Comparison of ENCODE assay signal across 20 cellular contexts in genomic region chrX:46694549-46694948, GRCh38.
DNase-seq lines count a peak whose midpoint lies in the region; ATAC-seq, FAIRE-seq and TF ChIP-seq lines count a peak whose summit lies in the region.
"Had no signal": no experiment of that assay in that cellular context is flagged by ENCODE, and none has a peak within 500 bp of the region (broad histone marks: within the 10 kb centered on the region; RNA-seq: fewer than 3 reads in every experiment).

No MANE protein-coding gene starts in this region.

- H3K36me3 ChIP-seq in astrocyte (ENCODE audit: insufficient read depth, low read length), result no peaks in the 10 kb centered on the region

- no peaks in the 10 kb centered on the region for H3K27me3 ChIP-seq in astrocyte (ENCODE audit: insufficient read depth, low read length)

- H3K9me3 ChIP-seq in astrocyte (ENCODE audit: insufficient read depth, low read depth, low read length), result no peaks in the 10 kb centered on the region

- DNase-seq in AG10803 (ENCODE audit: low read depth) (peak; percentile 40), GM19239 (ENCODE audit: insufficient read length, low spot score) (no peak), astrocyte (ENCODE audit: low read depth) (no peak), fibroblast of mammary gland (ENCODE audit: low read depth) (peak; percentile 17)
- no peak for DNase-seq in activated CD4-positive, alpha-beta T cell treated with anti-CD3 and anti-CD28 coated beads, Interleukin-2, amount 50 U/mL, for 1 hour
- no peak for DNase-seq in activated CD8-positive, alpha-beta memory T cell treated with anti-CD3 and anti-CD28 coated beads, Interleukin-2, amount 50 U/mL, for 4 hours
- no peak for DNase-seq in activated T-cell treated with anti-CD3 and anti-CD28 coated beads, Interleukin-2, amount 50 U/mL, for 72 hours
- DNase-seq: CD8-positive, alpha-beta T cell; COR-L47; DMS153; DMS79 treated with DMSO at 0.1 percent for 48 hours; EL; GM23248; KG1 had no signal

- no peak for TF ChIP-seq CTCF in AG10803 (conservative IDR thresholded peaks at IDR 0.05; ENCODE audit: low read length)
- no peak for TF ChIP-seq CTCF in astrocyte (IDR thresholded peaks at IDR 0.05; ENCODE audit: insufficient read depth, low read depth, low read length)
- TF ChIP-seq CTCF in fibroblast of mammary gland (conservative IDR thresholded peaks at IDR 0.05; ENCODE audit: control insufficient read depth, insufficient read depth, low read depth, low read length), result no peak

- no peaks in the 10 kb centered on the region for H3K79me2 ChIP-seq in astrocyte (ENCODE audit: insufficient read depth, low read length)

- H3K27ac ChIP-seq in astrocyte (ENCODE audit: low read depth, low read length), result no peak overlapping the region
- H3K27ac ChIP-seq: GM23248 had no signal

- H4K20me1 ChIP-seq in astrocyte (ENCODE audit: insufficient read depth, low read length), result no peaks in the 10 kb centered on the region

- ATAC-seq in activated T-cell treated with anti-CD3 and anti-CD28 coated beads, Interleukin-2, amount 50 U/mL, for 72 hours (replicated peaks in 1 of 2), result no peak
- ATAC-seq: CD8-positive, alpha-beta T cell had no signal

- H3K9ac ChIP-seq in astrocyte (ENCODE audit: low read length), result no peak overlapping the region
- H3K9ac ChIP-seq: GM23248 had no signal

- no peak overlapping the region for H3K4me3 Mint-ChIP-seq in astrocyte (ENCODE audit: unreplicated experiment)
- no peak overlapping the region for H3K4me3 Mint-ChIP-seq in activated T-cell treated with anti-CD3 and anti-CD28 coated beads, Interleukin-2, amount 50 U/mL, for 72 hours
- H3K4me3 Mint-ChIP-seq: CD14-positive monocyte; CD8-positive, alpha-beta T cell had no signal

- no peak overlapping the region for H2AFZ ChIP-seq in astrocyte (ENCODE audit: low read depth, low read length)
- H2AFZ ChIP-seq: GM23248 had no signal

- peaks cover 6% of the 10 kb centered on the region for H3K4me1 Mint-ChIP-seq in astrocyte (ENCODE audit: low read depth, unreplicated experiment)
- H3K4me1 Mint-ChIP-seq in activated T-cell treated with anti-CD3 and anti-CD28 coated beads, Interleukin-2, amount 50 U/mL, for 72 hours (ENCODE audit: low read depth), result peaks cover 4% of the 10 kb centered on the region

- H3K4me1 ChIP-seq in astrocyte (ENCODE audit: insufficient read depth, low read length), result no peaks in the 10 kb centered on the region

- H3K9me3 Mint-ChIP-seq in astrocyte (ENCODE audit: unreplicated experiment), result no peaks in the 10 kb centered on the region
- H3K9me3 Mint-ChIP-seq in activated T-cell treated with anti-CD3 and anti-CD28 coated beads, Interleukin-2, amount 50 U/mL, for 72 hours, result no peaks in the 10 kb centered on the region
- H3K9me3 Mint-ChIP-seq: CD8-positive, alpha-beta T cell; IgD-negative memory B cell had no signal

- peak; percentile 86 for FAIRE-seq in GM19239 (lab: Jason Lieb, UNC)
- peak; percentile 87 for FAIRE-seq in astrocyte (lab: Jason Lieb, UNC)
- FAIRE-seq: A204.1, D721Med, G401.6, H54 had no signal

- H3K27me3 Mint-ChIP-seq in astrocyte (ENCODE audit: low read depth, unreplicated experiment), result no peaks in the 10 kb centered on the region
- peaks cover 19% of the 10 kb centered on the region for H3K27me3 Mint-ChIP-seq in activated T-cell treated with anti-CD3 and anti-CD28 coated beads, Interleukin-2, amount 50 U/mL, for 72 hours (ENCODE audit: low read depth)

- no peak overlapping the region for H3K27ac Mint-ChIP-seq in astrocyte (ENCODE audit: unreplicated experiment)
- no peak overlapping the region for H3K27ac Mint-ChIP-seq in activated T-cell treated with anti-CD3 and anti-CD28 coated beads, Interleukin-2, amount 50 U/mL, for 72 hours
- H3K27ac Mint-ChIP-seq: CD14-positive monocyte; CD8-positive, alpha-beta T cell; IgD-negative memory B cell had no signal

- no peaks in the 10 kb centered on the region for H3K36me3 Mint-ChIP-seq in astrocyte (ENCODE audit: low read depth, unreplicated experiment)
- H3K36me3 Mint-ChIP-seq in activated T-cell treated with anti-CD3 and anti-CD28 coated beads, Interleukin-2, amount 50 U/mL, for 72 hours (ENCODE audit: insufficient read depth in 2 of 2), result peaks cover 0 to 1% of the 10 kb centered on the region in 2 donors
- H3K36me3 Mint-ChIP-seq: CD14-positive monocyte; CD8-positive, alpha-beta T cell; IgD-negative memory B cell had no signal

- H3K4me2 ChIP-seq in astrocyte (ENCODE audit: low read length), result no peak overlapping the region

- no peak overlapping the region for H3K4me3 ChIP-seq in AG10803 (ENCODE audit: low read length)
- H3K4me3 ChIP-seq in astrocyte (ENCODE audit: insufficient read depth, low read depth, low read length), result no peak overlapping the region
- no peak overlapping the region for H3K4me3 ChIP-seq in fibroblast of mammary gland (ENCODE audit: control insufficient read depth, low read depth, low read length)
- H3K4me3 ChIP-seq: GM23248 had no signal

Comparison
In these comparisons a context has a peak if more than half of its experiments do, and no peak if none do; other contexts are left out.
1. DNase-seq: peak in AG10803 (single experiment) and fibroblast of mammary gland (single experiment); none in GM19239 (single experiment), astrocyte (single experiment), activated CD4-positive, alpha-beta T cell treated with anti-CD3 and anti-CD28 coated beads, Interleukin-2, amount 50 U/mL, for 1 hour (single experiment), activated CD8-positive, alpha-beta memory T cell treated with anti-CD3 and anti-CD28 coated beads, Interleukin-2, amount 50 U/mL, for 4 hours (single experiment) and activated T-cell treated with anti-CD3 and anti-CD28 coated beads, Interleukin-2, amount 50 U/mL, for 72 hours (0 of 2).